Comparison of ENCODE assay signal across 16 cellular contexts in genomic region chr2:13666582-13667414, GRCh38.
DNase-seq lines count a peak whose midpoint lies in the region; ATAC-seq and TF ChIP-seq lines count a peak whose summit lies in the region.
"Had no signal": no experiment of that assay in that cellular context is flagged by ENCODE, and none has a peak within 500 bp of the region (broad histone marks: within the 10 kb centered on the region; RNA-seq: fewer than 3 reads in every experiment).

No MANE protein-coding gene starts in this region.

- intact Hi-C loops in gastrocnemius medialis (cut with DNase I; ENCODE audit: low total_unique reads) = no loop called here

- no peaks in the 10 kb centered on the region for H3K4me1 ChIP-seq in gastrocnemius medialis
- H3K4me1 ChIP-seq: left ventricle myocardium inferior had no signal

- no peaks in the 10 kb centered on the region for H3K27me3 ChIP-seq in gastrocnemius medialis

- in situ Hi-C loops in gastrocnemius medialis (cut with MboI; ENCODE audit: low sequenced_read_pairs in 4 of 4) = no loop called here

- TF ChIP-seq CTCF in gastrocnemius medialis (IDR thresholded peaks at IDR 0.05 in 4 of 5, conservative IDR thresholded peaks at IDR 0.05 in 1 of 5) = no peak

- no peak for TF ChIP-seq POLR2A in gastrocnemius medialis (IDR thresholded peaks at IDR 0.05)

- H3K36me3 ChIP-seq in gastrocnemius medialis = no peaks in the 10 kb centered on the region
- H3K36me3 ChIP-seq: left ventricle myocardium inferior had no signal

- no peak overlapping the region for H3K4me3 ChIP-seq in gastrocnemius medialis
- H3K4me3 ChIP-seq: left ventricle myocardium inferior, SK-N-MC had no signal

- peak; percentile 86 for ATAC-seq in GM18517 (IDR thresholded peaks at IDR 0.05; ENCODE audit: unreplicated experiment)
- ATAC-seq in GM21423 (IDR thresholded peaks at IDR 0.05; ENCODE audit: unreplicated experiment) = peak; percentile 74
- peak; percentile 72 for ATAC-seq in HG03060 (IDR thresholded peaks at IDR 0.05; ENCODE audit: low read depth, unreplicated experiment)
- no peak for ATAC-seq in gastrocnemius medialis
- ATAC-seq: activated T-cell treated with anti-CD3 and anti-CD28 coated beads, Interleukin-2, amount 50 U/mL, for 72 hours; WTC11 had no signal

- no peak overlapping the region for H3K27ac ChIP-seq in gastrocnemius medialis
- H3K27ac ChIP-seq: left ventricle myocardium inferior, SK-N-MC had no signal

- peak; percentile 47 to 85 for DNase-seq in NOMO-1 (lab: John Stamatoyannopoulos, UW; ENCODE audit: unreplicated experiment in 2 of 2)
- DNase-seq in stimulated activated naive CD4-positive, alpha-beta T cell (lab: John Stamatoyannopoulos, UW) = no peak
- no peak for DNase-seq in gastrocnemius medialis
- no peak for DNase-seq in NCI-H345 treated with DMSO at 0.1 percent for 48 hours (lab: John Stamatoyannopoulos, UW; ENCODE audit: unreplicated experiment)
- DNase-seq in DMS53 (lab: John Stamatoyannopoulos, UW) = no peak
- DNase-seq: activated T-cell treated with anti-CD3 and anti-CD28 coated beads, Interleukin-2, amount 50 U/mL, for 72 hours; AML-193; left ventricle myocardium inferior; NCI-H69; nephron progenitor cell; small intestine had no signal

- no peaks in the 10 kb centered on the region for H3K9me3 ChIP-seq in gastrocnemius medialis

Comparison
In these comparisons a context has a peak if more than half of its experiments do, and no peak if none do; other contexts are left out.
1. ATAC-seq: peak in GM18517 (single experiment), GM21423 (single experiment) and HG03060 (single experiment); none in gastrocnemius medialis (0 of 2).
2. DNase-seq: peak in NOMO-1 (2 of 2); none in stimulated activated naive CD4-positive, alpha-beta T cell (0 of 6), gastrocnemius medialis (0 of 2), NCI-H345 treated with DMSO at 0.1 percent for 48 hours (single experiment) and DMS53 (single experiment).